ENCODE assay signal across 1 cellular context in genomic region chr10:57707300-57707658, GRCh38.
TF ChIP-seq lines count a peak whose summit lies in the region.

No MANE protein-coding gene starts in this region.

TF ChIP-seq in GM23338, 12 proteins besides CTCF, POLR2A, EP300 and RAD21 (continued from another document):
- TF ChIP-seq REST (IDR thresholded peaks at IDR 0.05; ENCODE audit: unreplicated experiment): no peak
- no peak for TF ChIP-seq JUNB (IDR thresholded peaks at IDR 0.05; ENCODE audit: unreplicated experiment)
- no peak for TF ChIP-seq CREB1 (CRISPR knock-in tag; IDR thresholded peaks at IDR 0.05; ENCODE audit: low read depth)
- no peak for TF ChIP-seq ZNF462 (CRISPR knock-in tag; IDR thresholded peaks at IDR 0.05)
